1 cellular context compared by ENCODE assay signal in the genomic region with DNA sequence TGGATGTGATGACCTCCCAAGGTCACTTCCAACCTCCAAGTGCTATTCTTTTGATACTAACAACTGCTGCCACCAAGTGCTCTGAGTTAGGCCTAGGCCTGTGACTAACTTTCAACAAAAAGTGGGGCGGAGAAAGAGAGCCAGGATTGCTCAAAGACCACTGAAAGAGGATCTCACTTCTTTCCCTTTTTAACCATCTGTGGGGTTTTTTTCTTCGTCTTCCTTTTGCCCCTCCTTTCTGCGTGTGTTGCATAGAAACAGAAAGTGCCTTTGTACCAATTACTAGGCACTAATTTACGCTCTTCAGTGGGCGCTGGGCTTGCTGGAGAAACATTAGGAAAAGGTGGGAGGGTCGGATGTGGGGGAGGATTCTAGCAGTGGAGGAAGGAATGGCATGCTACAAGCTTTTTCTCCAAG.
TF ChIP-seq lines count a peak whose summit lies in the region.

No MANE protein-coding gene starts in this region.

TF ChIP-seq in HepG2, 621 proteins besides CTCF, POLR2A, EP300 and RAD21 (continued from another document):
- TF ChIP-seq, protein P1, sequence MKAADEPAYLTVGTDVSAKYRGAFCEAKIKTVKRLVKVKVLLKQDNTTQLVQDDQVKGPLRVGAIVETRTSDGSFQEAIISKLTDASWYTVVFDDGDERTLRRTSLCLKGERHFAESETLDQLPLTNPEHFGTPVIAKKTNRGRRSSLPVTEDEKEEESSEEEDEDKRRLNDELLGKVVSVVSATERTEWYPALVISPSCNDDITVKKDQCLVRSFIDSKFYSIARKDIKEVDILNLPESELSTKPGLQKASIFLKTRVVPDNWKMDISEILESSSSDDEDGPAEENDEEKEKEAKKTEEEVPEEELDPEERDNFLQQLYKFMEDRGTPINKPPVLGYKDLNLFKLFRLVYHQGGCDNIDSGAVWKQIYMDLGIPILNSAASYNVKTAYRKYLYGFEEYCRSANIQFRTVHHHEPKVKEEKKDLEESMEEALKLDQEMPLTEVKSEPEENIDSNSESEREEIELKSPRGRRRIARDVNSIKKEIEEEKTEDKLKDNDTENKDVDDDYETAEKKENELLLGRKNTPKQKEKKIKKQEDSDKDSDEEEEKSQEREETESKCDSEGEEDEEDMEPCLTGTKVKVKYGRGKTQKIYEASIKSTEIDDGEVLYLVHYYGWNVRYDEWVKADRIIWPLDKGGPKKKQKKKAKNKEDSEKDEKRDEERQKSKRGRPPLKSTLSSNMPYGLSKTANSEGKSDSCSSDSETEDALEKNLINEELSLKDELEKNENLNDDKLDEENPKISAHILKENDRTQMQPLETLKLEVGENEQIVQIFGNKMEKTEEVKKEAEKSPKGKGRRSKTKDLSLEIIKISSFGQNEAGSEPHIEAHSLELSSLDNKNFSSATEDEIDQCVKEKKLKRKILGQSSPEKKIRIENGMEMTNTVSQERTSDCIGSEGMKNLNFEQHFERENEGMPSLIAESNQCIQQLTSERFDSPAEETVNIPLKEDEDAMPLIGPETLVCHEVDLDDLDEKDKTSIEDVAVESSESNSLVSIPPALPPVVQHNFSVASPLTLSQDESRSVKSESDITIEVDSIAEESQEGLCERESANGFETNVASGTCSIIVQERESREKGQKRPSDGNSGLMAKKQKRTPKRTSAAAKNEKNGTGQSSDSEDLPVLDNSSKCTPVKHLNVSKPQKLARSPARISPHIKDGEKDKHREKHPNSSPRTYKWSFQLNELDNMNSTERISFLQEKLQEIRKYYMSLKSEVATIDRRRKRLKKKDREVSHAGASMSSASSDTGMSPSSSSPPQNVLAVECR (CRISPR knock-in tag; IDR thresholded peaks at IDR 0.05; ENCODE audit: borderline replicate concordance): no peak
- TF ChIP-seq RFXANK (CRISPR knock-in tag; IDR thresholded peaks at IDR 0.05): no peak
